Comparison of ENCODE assay signal across 16 cellular contexts in genomic region chr7:11988186-11988585, GRCh38.
"Had no signal": no experiment of that assay in that cellular context is flagged by ENCODE, and none has a peak within 500 bp of the region (broad histone marks: within the 10 kb centered on the region; RNA-seq: fewer than 3 reads in every experiment).

No MANE protein-coding gene starts in this region.

- H3K36me3 ChIP-seq: tibial nerve had no signal

- H3K27ac ChIP-seq: parathyroid adenoma, tibial nerve had no signal

- FAIRE-seq: endometrium had no signal

- H3K4me1 ChIP-seq: parathyroid adenoma, tibial nerve had no signal

- H3K27me3 ChIP-seq: tibial nerve had no signal

- DNase-seq: activated B cell treated with CpG ODN at 0.5 μM for 24 hours; activated CD4-positive, alpha-beta T cell treated with anti-CD3 and anti-CD28 coated beads, Interleukin-2, amount 10 ng/mL, durations not matched to agents 24 days and 14 days; activated CD8-positive, alpha-beta memory T cell treated with anti-CD3 and anti-CD28 coated beads, Interleukin-2, amount 50 U/mL, for 4 hours; activated CD8-positive, alpha-beta T cell treated with anti-CD3 and anti-CD28 coated beads, Interleukin-2, amount 10 ng/mL, durations not matched to agents 7 days and 5 days; activated effector memory CD4-positive, alpha-beta T cell treated with anti-CD3 and anti-CD28 coated beads, Interleukin-2, amount 50 U/mL, for 16 hours; activated T-cell treated with anti-CD3 and anti-CD28 coated beads, Interleukin-2, amount 50 U/mL, for 48 hours; islet precursor cell; left ventricle myocardium superior; mucosa of descending colon; naive thymus-derived CD4-positive, alpha-beta T cell; stimulated activated CD4-positive, alpha-beta T cell treated with anti-CD3 and anti-CD28 coated beads, Interleukin-4, amount 100 ng/mL, for 1 hour; stimulated activated naive B cell treated with anti-CD40 and anti-IgM and Interleukin-4, amounts not matched to agents 10 μg/mL and 1 μg/mL and 100 μg/mL, for 72 hours had no signal

- ATAC-seq: activated CD8-positive, alpha-beta T cell treated with anti-CD3 and anti-CD28 coated beads, Interleukin-2, amount 10 ng/mL, durations not matched to agents 7 days and 5 days; activated naive CD4-positive, alpha-beta T cell treated with anti-CD3 and anti-CD28 coated beads, Interleukin-2, amount 50 U/mL, for 72 hours; left ventricle myocardium superior; mucosa of descending colon; naive thymus-derived CD4-positive, alpha-beta T cell; stimulated activated naive B cell treated with anti-CD40 and anti-IgM and Interleukin-4, amounts not matched to agents 10 μg/mL and 1 μg/mL and 100 μg/mL, for 72 hours had no signal

- H3K4me3 ChIP-seq: mucosa of descending colon, tibial nerve had no signal
